Comparison of ENCODE assay signal across 9 cellular contexts in the genomic region with DNA sequence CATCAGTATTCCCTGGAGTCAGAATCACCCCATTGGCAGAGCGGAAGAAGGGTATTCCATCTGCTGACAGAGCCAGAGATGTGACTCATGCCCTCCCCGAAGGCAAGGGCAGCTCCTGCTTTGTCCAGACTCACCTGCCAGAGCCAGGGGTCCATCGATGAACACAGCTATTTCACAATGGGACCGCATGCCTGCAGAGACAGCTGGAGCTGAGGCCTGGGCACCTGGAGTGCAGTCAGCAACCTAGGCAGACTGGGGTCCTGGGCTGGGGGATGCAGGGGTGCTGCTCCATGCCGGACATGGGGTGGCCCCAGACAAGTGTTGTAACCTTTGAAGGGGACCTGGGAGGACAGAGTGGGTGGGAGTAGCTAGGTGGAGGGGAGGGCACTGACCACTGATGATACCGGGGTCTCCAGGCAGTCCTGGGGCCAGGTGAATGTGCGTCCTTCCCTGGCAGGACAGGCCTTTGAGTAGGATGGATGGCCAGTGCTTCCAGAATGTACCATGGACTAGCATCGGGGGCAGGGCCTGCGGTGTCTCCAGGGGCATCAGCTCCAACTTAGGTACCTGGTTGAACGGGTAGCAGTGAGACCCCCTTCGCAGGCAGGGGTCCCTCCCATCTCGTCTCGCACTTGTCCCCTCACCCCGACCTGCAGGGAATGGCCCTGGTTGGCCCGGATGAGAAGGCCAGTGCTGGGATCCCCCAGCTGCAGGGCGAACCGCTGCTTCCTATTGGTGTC. TPM values are rescaled to one million over a fixed set of nuclear protein-coding genes. Genes with fewer than 3 reads are reported as not detected.
DNase-seq lines count a peak whose midpoint lies in the region; ATAC-seq and TF ChIP-seq lines count a peak whose summit lies in the region.
"Had no signal": no experiment of that assay in that cellular context is flagged by ENCODE, and none has a peak within 500 bp of the region (broad histone marks: within the 10 kb centered on the region; RNA-seq: fewer than 3 reads in every experiment).

No MANE protein-coding gene starts in this region.

- H3K27me3 ChIP-seq in spleen (replicated peaks in 1 of 7), result no peaks in the 10 kb centered on the region

- no peaks in the 10 kb centered on the region for H3K9me3 Mint-ChIP-seq in activated CD8-positive, alpha-beta memory T cell treated with anti-CD3 and anti-CD28 coated beads, Interleukin-2, amount 10 ng/mL, durations not matched to agents 7 days and 5 days (ENCODE audit: low read depth)

- intact Hi-C loops in spleen (cut with DNase I; ENCODE audit: low total_unique reads), result no loop called here

- H3K4me3 ChIP-seq in SK-N-MC (no peak overlapping the region), spleen (peak overlapping the region in 1 of 8 donors; percentile 97)

- H3K27ac Mint-ChIP-seq in activated CD8-positive, alpha-beta memory T cell treated with anti-CD3 and anti-CD28 coated beads, Interleukin-2, amount 10 ng/mL, durations not matched to agents 7 days and 5 days, result peak overlapping the region; percentile 90

- CTCF ChIA-PET in activated CD8-positive, alpha-beta memory T cell treated with anti-CD3 and anti-CD28 coated beads, Interleukin-2, amount 10 ng/mL, durations not matched to agents 7 days and 5 days (lab: Charles Lee), result interaction anchor here (1.2 to 3.4 kb wide), 5 partner anchors 16 to 80 kb away, joined by 3 to 36 read pairs (median 7); partner anchors contain the start of genes FERMT3 and PLCB3

- peaks cover 29% of the 10 kb centered on the region for H3K4me1 Mint-ChIP-seq in activated CD8-positive, alpha-beta memory T cell treated with anti-CD3 and anti-CD28 coated beads, Interleukin-2, amount 10 ng/mL, durations not matched to agents 7 days and 5 days

- peak overlapping the region; percentile 2; the same call in 1 of the 2 replicates for H3K27ac ChIP-seq in SK-N-MC
- peak overlapping the region; percentile 10 for H3K27ac ChIP-seq in epithelial cell of prostate
- H3K27ac ChIP-seq in spleen, result peak overlapping the region in 5 of 8 donors; percentile 94 to 98 (median 98)

- TF ChIP-seq CTCF in spleen (IDR thresholded peaks at IDR 0.05 in 8 of 11, conservative IDR thresholded peaks at IDR 0.05 in 3 of 11), result no peak

- H3K4me3 Mint-ChIP-seq in activated CD8-positive, alpha-beta memory T cell treated with anti-CD3 and anti-CD28 coated beads, Interleukin-2, amount 10 ng/mL, durations not matched to agents 7 days and 5 days, result peak overlapping the region; percentile 87

- ATAC-seq in activated CD8-positive, alpha-beta memory T cell treated with anti-CD3 and anti-CD28 coated beads, Interleukin-2, amount 10 ng/mL, durations not matched to agents 7 days and 5 days, result no peak
- ATAC-seq in HG03196 (IDR thresholded peaks at IDR 0.05; ENCODE audit: unreplicated experiment), result no peak

- no peak for DNase-seq in activated CD8-positive, alpha-beta memory T cell treated with anti-CD3 and anti-CD28 coated beads, Interleukin-2, amount 10 ng/mL, durations not matched to agents 7 days and 5 days
- no peak for DNase-seq in activated CD8-positive, alpha-beta memory T cell treated with anti-CD3 and anti-CD28 coated beads for 24 hours
- DNase-seq in SK-N-MC (ENCODE audit: low read depth, low spot score) (no peak), epithelial cell of prostate (ENCODE audit: low read depth, low spot score) (no peak), spleen (peak; percentile 84), MV-4-11 (lab: John Stamatoyannopoulos, UW) (no peak), NCI-H1436 treated with DMSO at 0.1 percent for 48 hours (lab: John Stamatoyannopoulos, UW) (no peak)
- DNase-seq: Right ventricle myocardium superior had no signal

- H3K9me3 ChIP-seq in SK-N-MC (ENCODE audit: low read depth, low read length), result no peaks in the 10 kb centered on the region
- no peaks in the 10 kb centered on the region for H3K9me3 ChIP-seq in spleen

- WGBS in spleen, 5 donors, result 84 to 92% (median 90%) methylated on average over 11 to 17 of the region's 17 CpGs

- H3K27me3 Mint-ChIP-seq in activated CD8-positive, alpha-beta memory T cell treated with anti-CD3 and anti-CD28 coated beads, Interleukin-2, amount 10 ng/mL, durations not matched to agents 7 days and 5 days, result no peaks in the 10 kb centered on the region

- TF ChIP-seq POLR2A in spleen (IDR thresholded peaks at IDR 0.05), result no peak

- H3K36me3 ChIP-seq in SK-N-MC (ENCODE audit: insufficient read depth, low read length) (no peaks in the 10 kb centered on the region; the same call in 1 of the 2 replicates), spleen (peaks cover 0 to 59% (median 41%) of the 10 kb centered on the region in 6 donors)

- no peak overlapping the region for H3K9ac ChIP-seq in SK-N-MC (ENCODE audit: insufficient read length)

- H3K4me1 ChIP-seq in spleen, result peaks cover 27 to 84% (median 56%) of the 10 kb centered on the region in 6 donors

- peaks cover 9% of the 10 kb centered on the region for H3K36me3 Mint-ChIP-seq in activated CD8-positive, alpha-beta memory T cell treated with anti-CD3 and anti-CD28 coated beads, Interleukin-2, amount 10 ng/mL, durations not matched to agents 7 days and 5 days

RNA-seq across cellular contexts. Expression of gene TRPT1, which starts 1.7 kb away (rescaled TPM):
- 10 to 100 TPM; 33.4 to 37.1 TPM for total RNA-seq in activated CD8-positive, alpha-beta memory T cell treated with anti-CD3 and anti-CD28 coated beads, Interleukin-2, amount 10 ng/mL, durations not matched to agents 7 days and 5 days
- 10 to 100 TPM; 34.2 to 56.3 (median 40.0) TPM for total RNA-seq in spleen
- polyA plus RNA-seq in spleen, result 10 to 100 TPM; 57.8 to 74.0 (median 60.8) TPM

RNA-seq across cellular contexts. Expression of gene NUDT22, which starts 1.8 kb away (rescaled TPM):
- total RNA-seq in activated CD8-positive, alpha-beta memory T cell treated with anti-CD3 and anti-CD28 coated beads, Interleukin-2, amount 10 ng/mL, durations not matched to agents 7 days and 5 days, result 10 to 100 TPM; 83.8 to 84.1 TPM
- total RNA-seq in spleen, result 10 to 100 TPM; 68.1 to 88.6 (median 78.2) TPM
- 100 to 1,000 TPM in 1 of 3 donors, 10 to 100 TPM in 2; 61.8 to 109 (median 96.3) TPM for polyA plus RNA-seq in spleen

RNA-seq across cellular contexts. Expression of gene DNAJC4, which starts 6.0 kb away (rescaled TPM):
- 10 to 100 TPM; 29.7 to 37.0 TPM for total RNA-seq in activated CD8-positive, alpha-beta memory T cell treated with anti-CD3 and anti-CD28 coated beads, Interleukin-2, amount 10 ng/mL, durations not matched to agents 7 days and 5 days
- total RNA-seq in spleen, result 10 to 100 TPM; 28.0 to 59.9 (median 49.0) TPM
- polyA plus RNA-seq in spleen, result 100 to 1,000 TPM in 1 of 3 donors, 10 to 100 TPM in 2; 83.7 to 113 (median 85.8) TPM

RNA-seq across cellular contexts. Expression of gene VEGFB, which starts 10.1 kb away (rescaled TPM):
- 10 to 100 TPM; 53.4 to 54.8 TPM for total RNA-seq in activated CD8-positive, alpha-beta memory T cell treated with anti-CD3 and anti-CD28 coated beads, Interleukin-2, amount 10 ng/mL, durations not matched to agents 7 days and 5 days
- 100 to 1,000 TPM in 1 of 7 donors, 10 to 100 TPM in 6; 38.3 to 103 (median 63.5) TPM for total RNA-seq in spleen
- 10 to 100 TPM; 81.6 to 96.9 (median 87.1) TPM for polyA plus RNA-seq in spleen

RNA-seq across cellular contexts. Expression of gene FKBP2, which starts 16.6 kb away (rescaled TPM):
- total RNA-seq in activated CD8-positive, alpha-beta memory T cell treated with anti-CD3 and anti-CD28 coated beads, Interleukin-2, amount 10 ng/mL, durations not matched to agents 7 days and 5 days, result 10 to 100 TPM; 23.4 to 23.9 TPM
- 10 to 100 TPM; 26.9 to 98.3 (median 42.6) TPM for total RNA-seq in spleen
- 100 to 1,000 TPM in 1 of 3 donors, 10 to 100 TPM in 2; 90.8 to 104 (median 98.4) TPM for polyA plus RNA-seq in spleen

Comparison
In these comparisons a context has a peak if more than half of its experiments do, and no peak if none do; other contexts are left out.
1. H3K27ac ChIP-seq: peak in every context shown above with its lines; median percentile 98 in spleen; 10 in epithelial cell of prostate; 2 in SK-N-MC.